ENCODE assay signal across 8 cellular contexts in genomic region chr1:176559474-176560390, GRCh38.
DNase-seq lines count a peak whose midpoint lies in the region; ATAC-seq and TF ChIP-seq lines count a peak whose summit lies in the region.

No MANE protein-coding gene starts in this region.

- no peaks in the 10 kb centered on the region for H3K9me3 Mint-ChIP-seq in activated T-cell treated with anti-CD3 and anti-CD28 coated beads, Interleukin-2, amount 50 U/mL, for 24 hours
- no peaks in the 10 kb centered on the region; the same call in 2 of the 3 replicates for H3K9me3 Mint-ChIP-seq in GM23338

- H3K9ac ChIP-seq in SK-N-MC (ENCODE audit: insufficient read length), result no peak overlapping the region

- no peak overlapping the region for H3K4me3 ChIP-seq in GM23338
- H3K4me3 ChIP-seq in MG63, result no peak overlapping the region
- no peak overlapping the region for H3K4me3 ChIP-seq in SK-N-MC

- no peak overlapping the region for H3K4me3 Mint-ChIP-seq in activated T-cell treated with anti-CD3 and anti-CD28 coated beads, Interleukin-2, amount 50 U/mL, for 24 hours
- no peak overlapping the region for H3K4me3 Mint-ChIP-seq in GM23338

- DNase-seq in activated T-cell treated with anti-CD3 and anti-CD28 coated beads for 48 hours (ENCODE audit: low read depth), result peak; percentile 7
- no peak for DNase-seq in activated T-cell treated with anti-CD3 and anti-CD28 coated beads, Interleukin-2, amount 50 U/mL, for 24 hours
- peak; percentile 90 for DNase-seq in GM23338 (ENCODE audit: low spot score)
- DNase-seq in MG63, result peak; percentile 37
- DNase-seq in SK-N-MC (ENCODE audit: low read depth, low spot score), result peak; percentile 22
- DNase-seq in erythroblast (lab: John Stamatoyannopoulos, UW), result peak; percentile 44 to 71
- peak; percentile 32 for DNase-seq in mucosa of gallbladder (ENCODE audit: low spot score)

- TF ChIP-seq CTCF in GM23338 (conservative IDR thresholded peaks at IDR 0.05; ENCODE audit: low read depth in 2 of 2), result peak; percentile 93 to 97

- no peaks in the 10 kb centered on the region for H4K20me1 ChIP-seq in GM23338 (replicated peaks; ENCODE audit: insufficient read depth)

- no peaks in the 10 kb centered on the region for H3K36me3 Mint-ChIP-seq in activated T-cell treated with anti-CD3 and anti-CD28 coated beads, Interleukin-2, amount 50 U/mL, for 24 hours (ENCODE audit: low read depth)
- H3K36me3 Mint-ChIP-seq in GM23338 (ENCODE audit: low read depth), result no peaks in the 10 kb centered on the region

- TF ChIP-seq POLR2A in erythroblast (IDR thresholded peaks at IDR 0.05; ENCODE audit: low read length), result no peak

- H3K27me3 Mint-ChIP-seq in activated T-cell treated with anti-CD3 and anti-CD28 coated beads, Interleukin-2, amount 50 U/mL, for 24 hours, result peaks cover 5% of the 10 kb centered on the region
- peaks cover 6% of the 10 kb centered on the region for H3K27me3 Mint-ChIP-seq in GM23338 (ENCODE audit: insufficient read depth, low read depth, poor library complexity)

- H3K27ac ChIP-seq in GM23338 (ENCODE audit: low read depth), result no peak overlapping the region
- H3K27ac ChIP-seq in SK-N-MC, result no peak overlapping the region

- no peaks in the 10 kb centered on the region for H3K79me2 ChIP-seq in GM23338 (replicated peaks; ENCODE audit: insufficient read depth)

- peaks cover 3% of the 10 kb centered on the region; the same call in 1 of the 2 replicates for H3K9me2 ChIP-seq in GM23338 (ENCODE audit: insufficient read depth)

- no peaks in the 10 kb centered on the region for H3F3A ChIP-seq in GM23338 (replicated peaks; ENCODE audit: low read depth)

- no peaks in the 10 kb centered on the region for H3K4me1 Mint-ChIP-seq in activated T-cell treated with anti-CD3 and anti-CD28 coated beads, Interleukin-2, amount 50 U/mL, for 24 hours (ENCODE audit: low read depth)
- H3K4me1 Mint-ChIP-seq in GM23338, result peaks cover 21% of the 10 kb centered on the region; the same call in 2 of the 3 replicates

- no peaks in the 10 kb centered on the region for H3K9me3 ChIP-seq in MG63
- no peaks in the 10 kb centered on the region for H3K9me3 ChIP-seq in SK-N-MC (ENCODE audit: low read depth, low read length)

- ATAC-seq in GM23338, result peak; percentile 99
- ATAC-seq in GM18520 (IDR thresholded peaks at IDR 0.05; ENCODE audit: unreplicated experiment), result no peak

- H3K4me2 ChIP-seq in GM23338, result no peak overlapping the region

- H3K27me3 ChIP-seq in GM23338 (ENCODE audit: insufficient read depth) (no peaks in the 10 kb centered on the region), MG63 (peaks cover 2% of the 10 kb centered on the region; the same call in 1 of the 2 replicates)

- H3K4me1 ChIP-seq in GM23338 (ENCODE audit: insufficient read depth), result peaks cover 4% of the 10 kb centered on the region

- no peak overlapping the region for H3K27ac Mint-ChIP-seq in activated T-cell treated with anti-CD3 and anti-CD28 coated beads, Interleukin-2, amount 50 U/mL, for 24 hours
- no peak overlapping the region; the same call in 1 of the 2 replicates for H3K27ac Mint-ChIP-seq in GM23338

- peak overlapping the region; percentile 38; the same call in 1 of the 2 replicates for H2AFZ ChIP-seq in GM23338

- no peaks in the 10 kb centered on the region for H3K36me3 ChIP-seq in GM23338 (ENCODE audit: insufficient read depth)
- H3K36me3 ChIP-seq in MG63, result no peaks in the 10 kb centered on the region
- H3K36me3 ChIP-seq in SK-N-MC (ENCODE audit: insufficient read depth, low read length), result no peaks in the 10 kb centered on the region

TF ChIP-seq in GM23338, 12 proteins besides CTCF, POLR2A, EP300 and RAD21 (continues in another document):
- TF ChIP-seq ZNF114 (CRISPR knock-in tag; IDR thresholded peaks at IDR 0.05) (no peak), ZNF462 (CRISPR knock-in tag; IDR thresholded peaks at IDR 0.05) (no peak), JUNB (IDR thresholded peaks at IDR 0.05; ENCODE audit: unreplicated experiment) (no peak), ZNF331 (CRISPR knock-in tag; IDR thresholded peaks at IDR 0.05; ENCODE audit: low read depth) (no peak), NANOG (IDR thresholded peaks at IDR 0.05; ENCODE audit: borderline replicate concordance) (no peak), REST (IDR thresholded peaks at IDR 0.05; ENCODE audit: unreplicated experiment) (no peak), EZH2 (IDR thresholded peaks at IDR 0.05; ENCODE audit: low read depth, unreplicated experiment) (no peak), POLR2AphosphoS5 (IDR thresholded peaks at IDR 0.05; ENCODE audit: low read depth) (no peak), CREB1 (CRISPR knock-in tag; IDR thresholded peaks at IDR 0.05; ENCODE audit: low read depth) (no peak)
